Comparison of ENCODE assay signal across 8 cellular contexts in the genomic region with DNA sequence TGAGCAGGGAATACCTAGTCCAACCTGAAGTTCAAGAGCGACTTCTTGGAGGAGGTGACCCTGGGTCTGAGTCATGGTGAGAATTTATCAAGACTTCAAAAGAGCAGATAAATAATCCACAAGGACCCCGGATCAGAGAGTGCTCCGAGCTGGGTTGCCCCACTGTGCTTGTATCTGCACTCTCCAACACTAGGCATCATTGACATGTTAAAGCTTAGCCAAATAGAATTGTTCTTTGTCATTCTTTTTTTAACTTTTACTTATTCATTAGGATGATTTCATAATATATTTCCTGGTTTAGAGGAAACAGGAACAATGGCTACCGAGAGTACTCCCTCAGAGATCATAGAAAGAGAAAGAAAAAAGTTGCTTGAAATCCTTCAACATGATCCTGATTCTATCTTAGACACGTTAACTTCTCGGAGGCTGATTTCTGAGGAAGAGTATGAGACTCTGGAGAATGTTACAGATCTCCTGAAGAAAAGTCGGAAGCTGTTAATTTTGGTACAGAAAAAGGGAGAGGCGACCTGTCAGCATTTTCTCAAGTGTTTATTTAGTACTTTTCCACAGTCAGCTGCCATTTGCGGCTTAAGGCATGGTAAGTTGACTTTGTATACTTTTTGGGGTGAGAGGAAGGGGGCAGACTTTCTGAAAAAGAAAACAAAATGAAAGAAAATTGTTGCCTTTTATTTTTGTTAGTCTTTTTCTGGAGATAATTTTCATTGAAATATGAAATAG. TPM values are rescaled to one million over a fixed set of nuclear protein-coding genes. Genes with fewer than 3 reads are reported as not detected.
DNase-seq lines count a peak whose midpoint lies in the region; ATAC-seq and TF ChIP-seq lines count a peak whose summit lies in the region.

A gene with protein sequence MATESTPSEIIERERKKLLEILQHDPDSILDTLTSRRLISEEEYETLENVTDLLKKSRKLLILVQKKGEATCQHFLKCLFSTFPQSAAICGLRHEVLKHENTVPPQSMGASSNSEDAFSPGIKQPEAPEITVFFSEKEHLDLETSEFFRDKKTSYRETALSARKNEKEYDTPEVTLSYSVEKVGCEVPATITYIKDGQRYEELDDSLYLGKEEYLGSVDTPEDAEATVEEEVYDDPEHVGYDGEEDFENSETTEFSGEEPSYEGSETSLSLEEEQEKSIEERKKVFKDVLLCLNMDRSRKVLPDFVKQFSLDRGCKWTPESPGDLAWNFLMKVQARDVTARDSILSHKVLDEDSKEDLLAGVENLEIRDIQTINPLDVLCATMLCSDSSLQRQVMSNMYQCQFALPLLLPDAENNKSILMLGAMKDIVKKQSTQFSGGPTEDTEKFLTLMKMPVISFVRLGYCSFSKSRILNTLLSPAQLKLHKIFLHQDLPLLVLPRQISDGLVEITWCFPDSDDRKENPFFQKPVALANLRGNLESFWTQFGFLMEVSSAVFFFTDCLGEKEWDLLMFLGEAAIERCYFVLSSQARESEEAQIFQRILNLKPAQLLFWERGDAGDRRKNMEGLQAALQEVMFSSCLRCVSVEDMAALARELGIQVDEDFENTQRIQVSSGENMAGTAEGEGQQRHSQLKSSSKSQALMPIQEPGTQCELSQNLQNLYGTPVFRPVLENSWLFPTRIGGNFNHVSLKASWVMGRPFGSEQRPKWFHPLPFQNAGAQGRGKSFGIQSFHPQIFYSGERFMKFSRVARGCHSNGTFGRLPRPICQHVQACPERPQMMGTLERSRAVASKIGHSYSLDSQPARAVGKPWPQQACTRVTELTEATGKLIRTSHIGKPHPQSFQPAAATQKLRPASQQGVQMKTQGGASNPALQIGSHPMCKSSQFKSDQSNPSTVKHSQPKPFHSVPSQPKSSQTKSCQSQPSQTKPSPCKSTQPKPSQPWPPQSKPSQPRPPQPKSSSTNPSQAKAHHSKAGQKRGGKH (plus strand): TSS at position 300 of the 738 bp plus-strand sequence. CDS start 16 bp downstream, at position 316.

- no peak for ATAC-seq in aorta (ENCODE audit: low FRiP score)

- TF ChIP-seq CTCF in OCI-LY1 (IDR thresholded peaks at IDR 0.05; ENCODE audit: low read length) (no peak), mesothelial cell of epicardium (IDR thresholded peaks at IDR 0.05; ENCODE audit: unreplicated experiment) (no peak)

- H3K4me2 ChIP-seq in OCI-LY1 (ENCODE audit: low read length), result peak within 1 kb of the TSS; percentile 36

- peaks cover 37% of the 10 kb centered on the region for H3K27me3 ChIP-seq in HAP-1 (ENCODE audit: low read depth)
- no peaks in the 10 kb centered on the region for H3K27me3 ChIP-seq in OCI-LY1 (ENCODE audit: insufficient read depth, low read length)
- no peaks in the 10 kb centered on the region for H3K27me3 ChIP-seq in aorta (ENCODE audit: control insufficient read depth in 1 of 2, insufficient read depth in 2 of 2, low read length in 1 of 2)

- peak within 1 kb of the TSS; percentile 78 for H3K27ac Mint-ChIP-seq in mesothelial cell of epicardium

- 25% methylated on average over 9 of the region's 9 CpGs for WGBS in aorta, 2 donors

- H3K9me2 ChIP-seq in OCI-LY1 (ENCODE audit: low read depth, low read length), result no peaks in the 10 kb centered on the region

- no peaks in the 10 kb centered on the region for H3K36me3 Mint-ChIP-seq in mesothelial cell of epicardium

- H3K9me3 ChIP-seq in HAP-1 (no peaks in the 10 kb centered on the region; the same call in 1 of the 2 replicates), OCI-LY1 (ENCODE audit: low read length) (no peaks in the 10 kb centered on the region), aorta (ENCODE audit: control insufficient read depth, low read length) (no peaks in the 10 kb centered on the region)

- no peaks in the 10 kb centered on the region for H3F3A ChIP-seq in OCI-LY1 (ENCODE audit: insufficient read depth, low read length)

- intact Hi-C loops in aorta (cut with DNase I), result no loop called here

- H3K36me3 ChIP-seq in HAP-1 (replicated peaks) (no peaks in the 10 kb centered on the region), OCI-LY1 (ENCODE audit: insufficient read depth, low read length) (no peaks in the 10 kb centered on the region), aorta (ENCODE audit: control insufficient read depth in 1 of 2, insufficient read depth in 2 of 2, low read length in 1 of 2) (peaks cover 0 to 2% of the 10 kb centered on the region in 2 donors)

- H4K20me1 ChIP-seq in OCI-LY1 (ENCODE audit: insufficient read depth, low read length), result no peaks in the 10 kb centered on the region

- peaks cover 10% of the 10 kb centered on the region for H3K4me1 Mint-ChIP-seq in mesothelial cell of epicardium

- peak within 1 kb of the TSS; percentile 66; the same call in 1 of the 2 replicates for H2AFZ ChIP-seq in OCI-LY1 (ENCODE audit: low read length)

- H3K27ac ChIP-seq in OCI-LY1 (ENCODE audit: low read depth, low read length, poor library complexity, severe bottlenecking) (no peak within 1 kb of the TSS), aorta (ENCODE audit: low read depth in 1 of 2, low read length in 2 of 2) (no peak within 1 kb of the TSS)

- H3K4me1 ChIP-seq in HAP-1 (peaks cover 10% of the 10 kb centered on the region), OCI-LY1 (ENCODE audit: insufficient read depth, low read length, severe bottlenecking) (peaks cover 12% of the 10 kb centered on the region), aorta (ENCODE audit: control insufficient read depth in 1 of 2, insufficient read depth in 2 of 2, low read length in 2 of 2) (no peaks in the 10 kb centered on the region)

- peak within 1 kb of the TSS; percentile 91 for H3K4me3 ChIP-seq in GM08714 (ENCODE audit: low read length)
- H3K4me3 ChIP-seq in HAP-1, result peak within 1 kb of the TSS; percentile 8; the same call in 1 of the 2 replicates
- H3K4me3 ChIP-seq in OCI-LY1 (ENCODE audit: low read depth, low read length, poor library complexity, severe bottlenecking), result peak within 1 kb of the TSS; percentile 31
- peak within 1 kb of the TSS; percentile 36 to 79 for H3K4me3 ChIP-seq in aorta (ENCODE audit: low read length in 2 of 2)

- H3K4me3 Mint-ChIP-seq in mesothelial cell of epicardium, result peak within 1 kb of the TSS; percentile 60

- H3K27me3 Mint-ChIP-seq in mesothelial cell of epicardium (ENCODE audit: low read depth), result peaks cover 8% of the 10 kb centered on the region

- in situ Hi-C loops in HAP-1 (cut with MboI; ENCODE audit: low sequenced_read_pairs), result no loop called here

- no peaks in the 10 kb centered on the region for H3K79me2 ChIP-seq in OCI-LY1 (ENCODE audit: insufficient read depth, low read length)

- peak within 1 kb of the TSS; percentile 38 for H3K9ac ChIP-seq in OCI-LY1 (ENCODE audit: low read length)

- DNase-seq in HAP-1 (ENCODE audit: low spot score in 2 of 2) (no peak), dermis blood vessel endothelial cell (peak; percentile 74), mesothelial cell of epicardium (ENCODE audit: low spot score in 2 of 2, unreplicated experiment in 2 of 2) (no peak), aorta (no peak), ecto neural progenitor cell (ENCODE audit: low spot score) (no peak), NCI-H2227 treated with DMSO at 0.1 percent for 48 hours (lab: John Stamatoyannopoulos, UW) (no peak)

- H3K9me3 Mint-ChIP-seq in mesothelial cell of epicardium, result no peaks in the 10 kb centered on the region

RNA-seq across cellular contexts. Expression of the gene that starts here (rescaled TPM):
- total RNA-seq in dermis blood vessel endothelial cell, result 39.6 and 44.6 TPM in 2 replicates
- 1.3 to 1.5 TPM (median 1.4 TPM) in 3 replicates for total RNA-seq in mesothelial cell of epicardium
- 10 to 100 TPM; 10.4 to 19.8 TPM for total RNA-seq in aorta
- polyA plus RNA-seq in aorta, result 1 to 10 TPM; 4.6 to 4.8 TPM

Comparison
In these comparisons a context has a peak if more than half of its experiments do, and no peak if none do; other contexts are left out.
1. H3K4me3 ChIP-seq: peak in every context shown above with its lines; median percentile 91 in GM08714; 58 in aorta; 31 in OCI-LY1; 8 in HAP-1.